In the genomic region with DNA sequence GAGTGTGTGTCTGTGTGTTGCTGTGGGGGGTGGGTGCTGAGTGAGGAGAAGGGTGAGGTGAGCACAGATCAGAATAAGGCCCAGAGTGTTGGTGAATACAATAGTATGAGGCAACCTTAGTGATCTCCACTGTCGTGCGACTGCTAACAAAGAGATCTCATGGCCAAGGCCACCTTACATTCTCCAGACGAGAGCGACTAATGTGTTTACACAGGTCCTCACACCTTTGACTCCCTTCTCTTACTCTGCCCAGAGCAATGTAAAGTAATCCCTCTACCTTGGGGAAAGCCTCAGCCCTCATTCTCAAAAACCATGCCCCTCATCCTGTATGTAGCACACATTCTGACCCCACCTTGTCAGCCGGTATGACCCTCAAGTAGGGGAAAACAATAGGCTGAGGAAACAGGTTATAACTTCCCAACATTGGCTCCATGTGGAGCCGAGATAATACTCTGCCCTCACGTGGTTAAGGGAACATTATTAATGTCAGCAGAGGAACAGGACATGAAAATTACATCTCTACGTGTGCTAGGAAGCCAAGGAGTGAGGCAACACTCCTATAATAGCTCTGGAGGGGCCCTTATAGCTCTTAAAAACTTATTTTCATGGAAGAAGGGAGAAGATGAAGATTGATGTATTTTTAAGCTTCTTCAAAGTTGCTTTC, we compare ENCODE assay signal across 21 cellular contexts.
DNase-seq lines count a peak whose midpoint lies in the region; FAIRE-seq and TF ChIP-seq lines count a peak whose summit lies in the region.
"Had no signal": no experiment of that assay in that cellular context is flagged by ENCODE, and none has a peak within 500 bp of the region (broad histone marks: within the 10 kb centered on the region; RNA-seq: fewer than 3 reads in every experiment).

No MANE protein-coding gene starts in this region.

- H3K27ac ChIP-seq in H9 (ENCODE audit: insufficient read length, low read depth, low read length): no peak overlapping the region
- H3K27ac ChIP-seq in mesendoderm (ENCODE audit: low read depth, low read length): no peak overlapping the region
- H3K27ac ChIP-seq: 22Rv1, BLaER1 had no signal

- no peaks in the 10 kb centered on the region for H3K9me3 ChIP-seq in H9 (ENCODE audit: control insufficient read depth, low read depth, low read length)
- H3K9me3 ChIP-seq: BLaER1, SK-N-SH had no signal

- H3K27ac Mint-ChIP-seq in H9: no peak overlapping the region; a peak in 2 of 7 replicates
- H3K27ac Mint-ChIP-seq: CD8-positive, alpha-beta T cell had no signal

- H3K79me2 ChIP-seq in H9 (ENCODE audit: insufficient read depth, low read length): no peaks in the 10 kb centered on the region
- H3K79me2 ChIP-seq in mesendoderm (ENCODE audit: control insufficient read depth, insufficient read depth, low read length): no peaks in the 10 kb centered on the region

- H3K27me3 Mint-ChIP-seq in H9 (ENCODE audit: low read depth): peaks cover 3% of the 10 kb centered on the region; the same call in 1 of the 2 replicates

- H3K9ac ChIP-seq in H9 (ENCODE audit: extremely low read depth, insufficient read length, low read length) (no peak overlapping the region), mesendoderm (ENCODE audit: low read length) (no peak overlapping the region)
- H3K9ac ChIP-seq: BLaER1, SK-N-SH had no signal

- H3K4ac ChIP-seq in H9 (ENCODE audit: low read depth, low read length) (no peak overlapping the region), mesendoderm (ENCODE audit: low read depth, low read length) (no peak overlapping the region)

- no peak overlapping the region for H2BK12ac ChIP-seq in H9 (ENCODE audit: insufficient read length, low read depth, low read length)

- H3K56ac ChIP-seq in H9 (ENCODE audit: insufficient read length, low read depth, low read length): no peak overlapping the region
- H3K56ac ChIP-seq in mesendoderm (ENCODE audit: low read length): peak overlapping the region; percentile 75

- no CpG with 5 or more reads among the region's 8 CpGs for WGBS in H9 (ENCODE audit: extremely low coverage, insufficient read length, low lambda C conversion rate)
- WGBS in mesendoderm (ENCODE audit: extremely low coverage, insufficient coverage, low lambda C conversion rate): no CpG with 5 or more reads among the region's 8 CpGs

- FAIRE-seq in bronchial epithelial cell (lab: Jason Lieb, UNC): peak; percentile 64
- FAIRE-seq: D721Med, GM19239, K562 had no signal

- H3K36me3 ChIP-seq in bronchial epithelial cell (ENCODE audit: control insufficient read depth, insufficient read depth, low read length) (no peaks in the 10 kb centered on the region), mesendoderm (ENCODE audit: control insufficient read depth, insufficient read depth, low read length) (no peaks in the 10 kb centered on the region)
- H3K36me3 ChIP-seq: BLaER1 had no signal

- H3K23ac ChIP-seq in H9 (ENCODE audit: insufficient read length, low read depth, low read length): no peak overlapping the region
- no peak overlapping the region for H3K23ac ChIP-seq in mesendoderm (ENCODE audit: low read length)

- no peak overlapping the region for H2BK120ac ChIP-seq in H9 (ENCODE audit: low read depth, low read length, poor library complexity, severe bottlenecking)
- H2BK120ac ChIP-seq in mesendoderm (ENCODE audit: low read depth, low read length): no peak overlapping the region

- no peaks in the 10 kb centered on the region for H3K79me1 ChIP-seq in H9 (ENCODE audit: insufficient read depth, low read depth, low read length, poor library complexity, severe bottlenecking)
- H3K79me1 ChIP-seq in mesendoderm (ENCODE audit: low read length): no peaks in the 10 kb centered on the region

- H3K14ac ChIP-seq in H9 (ENCODE audit: insufficient read depth, low read length): no peak overlapping the region

- H2BK5ac ChIP-seq in H9 (ENCODE audit: insufficient read length, low read length) (no peak overlapping the region), mesendoderm (ENCODE audit: low read length) (peak overlapping the region; percentile 33)

- H4K91ac ChIP-seq in H9 (ENCODE audit: insufficient read length, low read depth, low read length): no peak overlapping the region

- no peaks in the 10 kb centered on the region for H4K20me1 ChIP-seq in H9 (ENCODE audit: control insufficient read depth, insufficient read depth, insufficient read length)
- H4K20me1 ChIP-seq: BLaER1 had no signal

- no peak overlapping the region for H2AK5ac ChIP-seq in H9 (ENCODE audit: insufficient read length, low read length)
- peak overlapping the region; percentile 76 for H2AK5ac ChIP-seq in mesendoderm (ENCODE audit: low read length)

- H3K4me2 ChIP-seq in H9 (ENCODE audit: insufficient read depth, insufficient read length, low read length): no peak overlapping the region
- no peak overlapping the region for H3K4me2 ChIP-seq in mesendoderm (ENCODE audit: low read length)
- H3K4me2 ChIP-seq: BLaER1, SK-N-SH had no signal

- DNase-seq in DMS53 (lab: John Stamatoyannopoulos, UW) (peak; percentile 2), DMS53 treated with DMSO at 0.1 percent for 48 hours (lab: John Stamatoyannopoulos, UW; ENCODE audit: unreplicated experiment) (no peak), H9 (no peak), bronchial epithelial cell (ENCODE audit: low read depth) (no peak), mesendoderm (peak; percentile 77), LoVo (ENCODE audit: low spot score) (no peak), AG20443 (ENCODE audit: low spot score) (no peak), DMS114 treated with DMSO at 0.1 percent for 48 hours (lab: John Stamatoyannopoulos, UW; ENCODE audit: unreplicated experiment) (no peak)
- DNase-seq: CD8-positive, alpha-beta T cell; HCEC 1CT; MV-4-11; NCI-H1436; NCI-H2029 treated with DMSO at 0.1 percent for 48 hours; NCI-H524; SHP77; SK-N-SH had no signal

- H3K4me1 ChIP-seq in H9 (ENCODE audit: insufficient read depth, low read length) (no peaks in the 10 kb centered on the region; the same call in 1 of the 2 replicates), mesendoderm (ENCODE audit: control insufficient read depth, low read depth, low read length) (peaks cover 2% of the 10 kb centered on the region)
- H3K4me1 ChIP-seq: BLaER1 had no signal

- H2AFZ ChIP-seq in H9 (ENCODE audit: low read length): no peak overlapping the region

- H3K9me3 Mint-ChIP-seq in H9: no peaks in the 10 kb centered on the region
- H3K9me3 Mint-ChIP-seq: CD8-positive, alpha-beta T cell had no signal

- H3K4me3 Mint-ChIP-seq in H9: no peak overlapping the region
- H3K4me3 Mint-ChIP-seq: CD8-positive, alpha-beta T cell had no signal

- H3K23me2 ChIP-seq in H9 (ENCODE audit: insufficient read length, low read depth, low read length, poor library complexity, severe bottlenecking): no peaks in the 10 kb centered on the region

- no peak overlapping the region for H3T11ph ChIP-seq in H9 (ENCODE audit: low read length)

- no peak overlapping the region for H2BK15ac ChIP-seq in H9 (ENCODE audit: low read depth, low read length)
- no peak overlapping the region for H2BK15ac ChIP-seq in mesendoderm (replicated peaks; ENCODE audit: low read depth)

- H3K4me3 ChIP-seq in bronchial epithelial cell (ENCODE audit: low read depth, low read length): no peak overlapping the region
- H3K4me3 ChIP-seq in mesendoderm (ENCODE audit: low read length): no peak overlapping the region
- H3K4me3 ChIP-seq: BLaER1, K562 had no signal

- H3K36me3 Mint-ChIP-seq in H9 (ENCODE audit: insufficient read depth in 1 of 3, low read depth in 3 of 3): no peaks in the 10 kb centered on the region
- H3K36me3 Mint-ChIP-seq: CD8-positive, alpha-beta T cell had no signal

- H2BK20ac ChIP-seq in H9 (ENCODE audit: low read depth, low read length, poor library complexity, severe bottlenecking): no peak overlapping the region

- no peaks in the 10 kb centered on the region for H3K27me3 ChIP-seq in H9 (ENCODE audit: insufficient read depth, low read length)
- H3K27me3 ChIP-seq in bronchial epithelial cell (ENCODE audit: control insufficient read depth, insufficient read depth, low read length): no peaks in the 10 kb centered on the region
- H3K27me3 ChIP-seq in mesendoderm (ENCODE audit: insufficient read depth, low read length, poor library complexity): no peaks in the 10 kb centered on the region
- H3K27me3 ChIP-seq: BLaER1 had no signal

- peaks cover 11 to 12% of the 10 kb centered on the region in 2 experiments for H3K4me1 Mint-ChIP-seq in H9

- H3K18ac ChIP-seq in H9 (ENCODE audit: insufficient read length, low read depth, low read length): no peak overlapping the region
- H3K18ac ChIP-seq in mesendoderm (ENCODE audit: low read length): no peak overlapping the region

- H4K5ac ChIP-seq in H9 (ENCODE audit: insufficient read length, low read depth, low read length) (no peak overlapping the region), mesendoderm (ENCODE audit: low read length) (no peak overlapping the region)

- no peak for TF ChIP-seq CTCF in H9 (conservative IDR thresholded peaks at IDR 0.05)
- no peak for TF ChIP-seq CTCF in bronchial epithelial cell (IDR thresholded peaks at IDR 0.05; ENCODE audit: insufficient read depth, low read length, severe bottlenecking)

- peak overlapping the region; percentile 84 for H4K8ac ChIP-seq in H9 (replicated peaks; ENCODE audit: insufficient read length, low read depth, low read length)
- no peak overlapping the region for H4K8ac ChIP-seq in mesendoderm (ENCODE audit: low read depth, low read length)

Comparison
In these comparisons a context has a peak if more than half of its experiments do, and no peak if none do; other contexts are left out.
1. DNase-seq: peak in DMS53 (single experiment) and mesendoderm (single experiment); none in DMS53 treated with DMSO at 0.1 percent for 48 hours (single experiment), H9 (single experiment), bronchial epithelial cell (single experiment), LoVo (single experiment), AG20443 (single experiment) and DMS114 treated with DMSO at 0.1 percent for 48 hours (single experiment).